Comparison of ENCODE assay signal across 26 cellular contexts in the genomic region with DNA sequence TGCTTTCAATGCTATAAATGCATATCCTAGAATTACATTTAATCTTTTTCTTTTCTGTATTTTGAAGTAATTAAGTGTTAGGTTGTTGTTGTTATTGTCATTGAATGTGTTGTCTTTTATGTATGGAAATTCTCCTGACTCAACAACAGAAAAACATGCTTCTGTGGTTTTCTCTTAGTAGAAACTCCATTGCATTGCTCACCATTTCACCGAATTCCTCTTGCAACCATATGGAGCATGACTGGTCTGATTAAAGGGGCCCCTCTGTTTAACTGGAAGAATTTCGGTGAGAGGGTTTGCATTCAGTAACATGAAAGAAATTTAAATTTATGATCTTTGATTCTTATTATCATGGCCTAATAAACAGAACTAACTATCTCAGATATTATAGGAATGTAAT.
DNase-seq lines count a peak whose midpoint lies in the region; ATAC-seq and TF ChIP-seq lines count a peak whose summit lies in the region.
"Had no signal": no experiment of that assay in that cellular context is flagged by ENCODE, and none has a peak within 500 bp of the region (broad histone marks: within the 10 kb centered on the region; RNA-seq: fewer than 3 reads in every experiment).

No MANE protein-coding gene starts in this region.

- H2BK5ac ChIP-seq in neuronal stem cell (ENCODE audit: low read length): no peak overlapping the region

- H2AFZ ChIP-seq in neuronal stem cell (ENCODE audit: low read length): no peak overlapping the region

- H3K27ac ChIP-seq in lower lobe of right lung: no peak overlapping the region
- H3K27ac ChIP-seq in SJCRH30: no peak overlapping the region
- H3K27ac ChIP-seq in neuronal stem cell (replicated peaks; ENCODE audit: low read length): no peak overlapping the region
- H3K27ac ChIP-seq: 22Rv1, brain microvascular endothelial cell, RWPE1, spleen, thyroid gland had no signal

- H4K91ac ChIP-seq in neuronal stem cell (ENCODE audit: low read depth, low read length, poor library complexity): no peak overlapping the region

- H2AK5ac ChIP-seq in neuronal stem cell (ENCODE audit: low read depth, low read length): no peak overlapping the region

- H3K9ac ChIP-seq in neuronal stem cell (ENCODE audit: low read depth, low read length, poor library complexity): no peak overlapping the region

- no peak overlapping the region for H2BK120ac ChIP-seq in neuronal stem cell (ENCODE audit: low read depth, low read length)

- no peak overlapping the region for H3K4me3 ChIP-seq in HFF-Myc (replicated peaks; ENCODE audit: low read depth, low read length)
- no peak overlapping the region for H3K4me3 ChIP-seq in skeletal muscle cell (ENCODE audit: low read depth, low read length)
- no peak overlapping the region for H3K4me3 ChIP-seq in lower lobe of right lung
- H3K4me3 ChIP-seq in SJCRH30: no peak overlapping the region
- H3K4me3 ChIP-seq in neuronal stem cell (ENCODE audit: low read length in 2 of 2): no peak overlapping the region
- H3K4me3 ChIP-seq: HAP-1, spleen, thyroid gland had no signal

- H3K79me1 ChIP-seq in neuronal stem cell (ENCODE audit: low read depth, low read length): no peaks in the 10 kb centered on the region

- no peaks in the 10 kb centered on the region for H3K27me3 ChIP-seq in lower lobe of right lung (ENCODE audit: low read depth)
- no peaks in the 10 kb centered on the region for H3K27me3 ChIP-seq in SJCRH30
- no peaks in the 10 kb centered on the region for H3K27me3 ChIP-seq in neuronal stem cell (ENCODE audit: control insufficient read depth in 3 of 3, insufficient read depth in 3 of 3, low read depth in 1 of 3, low read length in 3 of 3)
- H3K27me3 ChIP-seq: BE2C, brain microvascular endothelial cell, spleen, thyroid gland had no signal

- ATAC-seq in lower lobe of right lung: no peak
- ATAC-seq: esophagus mucosa; SK-N-SH treated with all-trans-retinoic acid at 6 μM for 48 hours; stimulated activated naive CD8-positive, alpha-beta T cell treated with anti-CD3 and anti-CD28 coated beads, Interleukin-15, Interleukin-2, amounts not matched to agents 100 U/mL and 50 U/mL, for 24 hours; WTC11 had no signal

- no peak overlapping the region for H3K4ac ChIP-seq in neuronal stem cell (ENCODE audit: low read length)

- no peak overlapping the region for H3K4me2 ChIP-seq in neuronal stem cell (ENCODE audit: insufficient read depth, low read length, poor library complexity, severe bottlenecking)

- no peak overlapping the region for H3K18ac ChIP-seq in neuronal stem cell (ENCODE audit: low read length)

- no peak overlapping the region for H3K23ac ChIP-seq in neuronal stem cell (ENCODE audit: low read depth, low read length, poor library complexity)

- no peak overlapping the region for H4K8ac ChIP-seq in neuronal stem cell (ENCODE audit: low read depth, low read length)

- no peak overlapping the region for H3K14ac ChIP-seq in neuronal stem cell (ENCODE audit: low read length)

- H3K4me1 ChIP-seq in lower lobe of right lung: no peaks in the 10 kb centered on the region
- H3K4me1 ChIP-seq in SJCRH30: no peaks in the 10 kb centered on the region
- peaks cover 13 to 22% of the 10 kb centered on the region in 2 donors for H3K4me1 ChIP-seq in neuronal stem cell (ENCODE audit: control insufficient read depth in 2 of 2, insufficient read depth in 1 of 2, low read depth in 1 of 2, low read length in 2 of 2)
- H3K4me1 ChIP-seq: BE2C, Caco-2, thyroid gland had no signal

- H3K9me3 ChIP-seq in lower lobe of right lung (no peaks in the 10 kb centered on the region), SJCRH30 (replicated peaks) (no peaks in the 10 kb centered on the region), neuronal stem cell (replicated peaks in 1 of 2; ENCODE audit: control insufficient read depth in 2 of 2, insufficient read depth in 1 of 2, low read depth in 1 of 2, low read length in 2 of 2) (peaks cover 0 to 4% of the 10 kb centered on the region in 2 donors)
- H3K9me3 ChIP-seq: BE2C, Caco-2, HAP-1, spleen, thyroid gland had no signal

- DNase-seq in DMS 273 (lab: John Stamatoyannopoulos, UW; ENCODE audit: unreplicated experiment) (peak; percentile 19), DMS 273 treated with DMSO at 0.1 percent for 48 hours (lab: John Stamatoyannopoulos, UW) (no peak), HFF-Myc (ENCODE audit: extremely low read depth, low read depth) (peak; percentile 66), amniotic epithelial cell (ENCODE audit: low read depth) (peak; percentile 51), skeletal muscle cell (ENCODE audit: low read depth) (peak; percentile 39), lower lobe of right lung (no peak), SJCRH30 (no peak), neuronal stem cell (ENCODE audit: low spot score) (no peak)
- DNase-seq: activated CD8-positive, alpha-beta memory T cell treated with anti-CD3 and anti-CD28 coated beads, Interleukin-2, amount 50 U/mL, for 4 hours; activated effector memory CD4-positive, alpha-beta T cell treated with Interleukin-2 at 50 U/mL for 16 hours; BE2C; brain microvascular endothelial cell; Caco-2; effector memory CD4-positive, alpha-beta T cell; kidney; NCI-H2029; spleen; stimulated activated CD4-positive, alpha-beta T cell treated with anti-CD3 and anti-CD28 coated beads, Interleukin-4, amount 100 ng/mL, for 24 hours; stimulated activated naive CD8-positive, alpha-beta T cell treated with anti-CD3 and anti-CD28 coated beads, Interleukin-15, Interleukin-2, amounts not matched to agents 100 U/mL and 50 U/mL, for 24 hours; thyroid gland had no signal

- TF ChIP-seq CTCF in HFF-Myc (IDR thresholded peaks at IDR 0.05; ENCODE audit: low read depth, low read length, missing control alignments) (no peak), lower lobe of right lung (IDR thresholded peaks at IDR 0.05) (no peak)

- H3K36me3 ChIP-seq in lower lobe of right lung: no peaks in the 10 kb centered on the region
- H3K36me3 ChIP-seq in SJCRH30: no peaks in the 10 kb centered on the region
- H3K36me3 ChIP-seq in neuronal stem cell (replicated peaks in 1 of 2; ENCODE audit: control insufficient read depth in 2 of 2, insufficient read depth in 2 of 2, low read length in 2 of 2): no peaks in the 10 kb centered on the region
- H3K36me3 ChIP-seq: BE2C, brain microvascular endothelial cell, HAP-1, spleen, thyroid gland had no signal

- no peak overlapping the region for H2BK15ac ChIP-seq in neuronal stem cell (ENCODE audit: low read length)

- WGBS in neuronal stem cell (ENCODE audit: extremely low coverage in 2 of 2, insufficient read length in 2 of 2, insufficient replicate concordance in 1 of 2), 2 donors: no CpG with 5 or more reads among the region's 2 CpGs

- no peak overlapping the region for H2BK12ac ChIP-seq in neuronal stem cell (ENCODE audit: low read length)

- intact Hi-C loops in lower lobe of right lung (cut with DNase I): no loop called here

Comparison
In these comparisons a context has a peak if more than half of its experiments do, and no peak if none do; other contexts are left out.
1. DNase-seq: peak in DMS 273 (single experiment), HFF-Myc (single experiment), amniotic epithelial cell (single experiment) and skeletal muscle cell (single experiment); none in DMS 273 treated with DMSO at 0.1 percent for 48 hours (single experiment), lower lobe of right lung (single experiment), SJCRH30 (0 of 2) and neuronal stem cell (single experiment).